In the genomic region with DNA sequence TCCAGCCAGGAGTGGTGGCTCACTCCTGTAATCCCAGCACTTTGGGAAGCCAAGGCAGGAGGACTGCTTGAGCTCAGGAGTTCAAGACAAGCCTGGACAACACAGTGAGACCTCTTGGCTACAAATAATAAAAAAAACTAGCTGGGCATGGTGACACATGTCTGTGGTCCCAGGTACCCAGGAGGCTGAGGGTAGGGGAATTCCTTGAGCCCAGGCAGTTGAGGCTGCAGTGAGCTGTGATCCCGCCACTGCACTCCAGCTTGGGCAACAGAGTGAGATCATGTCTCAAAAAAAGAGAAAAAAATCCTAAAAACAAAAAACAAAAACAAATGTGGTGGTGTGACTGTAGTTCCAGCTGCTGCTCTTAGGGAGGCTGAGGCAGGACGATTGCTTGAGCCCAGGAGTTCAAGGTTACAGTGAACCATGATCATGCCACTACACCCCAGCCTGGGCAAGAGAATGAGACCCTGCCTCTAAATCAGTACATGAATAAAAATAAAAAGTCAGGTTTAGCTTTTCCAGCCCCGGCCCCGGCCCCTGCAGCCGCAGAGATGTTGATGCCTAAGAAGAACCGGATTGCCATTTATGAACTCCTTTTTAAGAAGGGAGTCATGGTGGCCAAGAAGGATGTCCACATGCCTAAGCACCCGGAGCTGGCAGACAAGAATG, we compare ENCODE assay signal across 18 cellular contexts.
"Had no signal": no experiment of that assay in that cellular context is flagged by ENCODE, and none has a peak within 500 bp of the region (broad histone marks: within the 10 kb centered on the region; RNA-seq: fewer than 3 reads in every experiment).

No MANE protein-coding gene starts in this region.

- H3K4me3 Mint-ChIP-seq: activated B cell treated with CpG ODN at 0.5 μM for 24 hours; activated CD4-positive, alpha-beta T cell treated with anti-CD3 and anti-CD28 coated beads for 36 hours; activated naive CD4-positive, alpha-beta T cell treated with anti-CD3 and anti-CD28 coated beads, Interleukin-2, amount 10 ng/mL, durations not matched to agents 7 days and 5 days; mesothelial cell of epicardium; naive thymus-derived CD8-positive, alpha-beta T cell; stimulated activated naive CD8-positive, alpha-beta T cell treated with anti-CD3 and anti-CD28 coated beads, Interleukin-15, Interleukin-2, amounts not matched to agents 100 ng/mL and 50 ng/mL, for 24 hours had no signal

- H3K27ac ChIP-seq: cardiac muscle cell, heart right ventricle, lower lobe of right lung, spleen, suprapubic skin had no signal

- H3K36me3 ChIP-seq: cardiac muscle cell, heart right ventricle, lower lobe of right lung, spleen, suprapubic skin, tibial nerve had no signal

- DNase-seq: activated B cell treated with CpG ODN at 0.5 μM for 24 hours; activated CD4-positive, alpha-beta T cell treated with anti-CD3 and anti-CD28 coated beads for 36 hours; activated CD4-positive, alpha-beta T cell treated with anti-CD3 and anti-CD28 coated beads, Interleukin-2, amount 50 U/mL, for 4 hours; activated effector memory CD4-positive, alpha-beta T cell treated with anti-CD3 and anti-CD28 coated beads, Interleukin-2, amount 50 U/mL, for 16 hours; activated naive CD4-positive, alpha-beta T cell treated with anti-CD3 and anti-CD28 coated beads, Interleukin-2, amount 10 ng/mL, durations not matched to agents 7 days and 5 days; amygdala; heart right ventricle; kidney; lower lobe of right lung; naive thymus-derived CD8-positive, alpha-beta T cell; spleen; stimulated activated CD4-positive, alpha-beta T cell treated with anti-CD3 and anti-CD28 coated beads, Interleukin-4, amount 100 ng/mL, for 24 hours; T1000 had no signal

- H3K9me3 Mint-ChIP-seq: activated B cell treated with CpG ODN at 0.5 μM for 24 hours; activated naive CD4-positive, alpha-beta T cell treated with anti-CD3 and anti-CD28 coated beads, Interleukin-2, amount 10 ng/mL, durations not matched to agents 7 days and 5 days; mesothelial cell of epicardium; naive thymus-derived CD8-positive, alpha-beta T cell; stimulated activated naive CD8-positive, alpha-beta T cell treated with anti-CD3 and anti-CD28 coated beads, Interleukin-15, Interleukin-2, amounts not matched to agents 100 ng/mL and 50 ng/mL, for 24 hours had no signal

- H3K4me1 ChIP-seq: heart right ventricle, lower lobe of right lung, spleen, tibial nerve had no signal

- H3K4me1 Mint-ChIP-seq: activated B cell treated with CpG ODN at 0.5 μM for 24 hours; activated CD4-positive, alpha-beta T cell treated with anti-CD3 and anti-CD28 coated beads for 36 hours; activated naive CD4-positive, alpha-beta T cell treated with anti-CD3 and anti-CD28 coated beads, Interleukin-2, amount 10 ng/mL, durations not matched to agents 7 days and 5 days; naive thymus-derived CD8-positive, alpha-beta T cell had no signal

- ATAC-seq: activated CD4-positive, alpha-beta T cell treated with anti-CD3 and anti-CD28 coated beads for 36 hours; heart right ventricle; lower lobe of right lung; naive thymus-derived CD8-positive, alpha-beta T cell had no signal

- H3K27ac Mint-ChIP-seq: activated B cell treated with CpG ODN at 0.5 μM for 24 hours; activated CD4-positive, alpha-beta T cell treated with anti-CD3 and anti-CD28 coated beads for 36 hours; activated naive CD4-positive, alpha-beta T cell treated with anti-CD3 and anti-CD28 coated beads, Interleukin-2, amount 10 ng/mL, durations not matched to agents 7 days and 5 days; mesothelial cell of epicardium; stimulated activated naive CD8-positive, alpha-beta T cell treated with anti-CD3 and anti-CD28 coated beads, Interleukin-15, Interleukin-2, amounts not matched to agents 100 ng/mL and 50 ng/mL, for 24 hours had no signal

- H3K4me3 ChIP-seq: cardiac muscle cell, heart right ventricle, lower lobe of right lung, spleen, suprapubic skin, tibial nerve had no signal

- H3K27me3 ChIP-seq: cardiac muscle cell, heart right ventricle, spleen, suprapubic skin, tibial nerve had no signal

- H3K36me3 Mint-ChIP-seq: activated naive CD4-positive, alpha-beta T cell treated with anti-CD3 and anti-CD28 coated beads, Interleukin-2, amount 10 ng/mL, durations not matched to agents 7 days and 5 days; mesothelial cell of epicardium; naive thymus-derived CD8-positive, alpha-beta T cell had no signal

- H3K27me3 Mint-ChIP-seq: activated B cell treated with CpG ODN at 0.5 μM for 24 hours; activated CD4-positive, alpha-beta T cell treated with anti-CD3 and anti-CD28 coated beads for 36 hours; stimulated activated naive CD8-positive, alpha-beta T cell treated with anti-CD3 and anti-CD28 coated beads, Interleukin-15, Interleukin-2, amounts not matched to agents 100 ng/mL and 50 ng/mL, for 24 hours had no signal

- H3K9me3 ChIP-seq: heart right ventricle, lower lobe of right lung, spleen, suprapubic skin, tibial nerve had no signal
